ENCODE assay signal across 25 cellular contexts in genomic region chr14:24954697-24955037, GRCh38.
DNase-seq lines count a peak whose midpoint lies in the region; ATAC-seq, FAIRE-seq and TF ChIP-seq lines count a peak whose summit lies in the region.
"Had no signal": no experiment of that assay in that cellular context is flagged by ENCODE, and none has a peak within 500 bp of the region (broad histone marks: within the 10 kb centered on the region; RNA-seq: fewer than 3 reads in every experiment).

No MANE protein-coding gene starts in this region.

- H3K27me3 ChIP-seq in left ventricle myocardium inferior (ENCODE audit: low read depth) (no peaks in the 10 kb centered on the region), pancreas (no peaks in the 10 kb centered on the region), MM.1S (replicated peaks; ENCODE audit: insufficient read depth, low read length) (no peaks in the 10 kb centered on the region)
- H3K27me3 ChIP-seq: BE2C, SJSA1 had no signal

- peaks cover 70% of the 10 kb centered on the region for H3K4me1 ChIP-seq in left ventricle myocardium inferior
- peaks cover 7 to 14% (median 8%) of the 10 kb centered on the region in 3 donors for H3K4me1 ChIP-seq in pancreas
- H3K4me1 ChIP-seq in MM.1S (ENCODE audit: low read length): peaks cover 10% of the 10 kb centered on the region
- H3K4me1 ChIP-seq: BE2C, HAP-1 had no signal

- H3K4me1 Mint-ChIP-seq in stimulated activated effector memory CD8-positive, alpha-beta T cell treated with anti-CD3 and anti-CD28 coated beads, Interleukin-12 subunit alpha, Interleukin-12 subunit beta, amount 100 ng/mL, for 72 hours: no peaks in the 10 kb centered on the region

- no peaks in the 10 kb centered on the region for H3K9me2 ChIP-seq in MM.1S (replicated peaks; ENCODE audit: insufficient read depth, low read length)

- no peak overlapping the region for H2AFZ ChIP-seq in MM.1S (ENCODE audit: low read length)
- H2AFZ ChIP-seq: GM23338 had no signal

- H3K9me3 ChIP-seq in left ventricle myocardium inferior (replicated peaks) (no peaks in the 10 kb centered on the region), pancreas (no peaks in the 10 kb centered on the region), MM.1S (replicated peaks; ENCODE audit: insufficient read depth, low read length) (no peaks in the 10 kb centered on the region)
- H3K9me3 ChIP-seq: BE2C, HAP-1, SJSA1 had no signal

- no peaks in the 10 kb centered on the region for H4K20me1 ChIP-seq in MM.1S (ENCODE audit: insufficient read depth, low read length)

- WGBS in pancreas, 2 donors: 97 to 98% methylated on average over 2 of the region's 2 CpGs

- 0 out of 2 replicates have a peak, but pooled peaks cover 5% of the 10 kb centered on the region for H3F3A ChIP-seq in MM.1S (ENCODE audit: insufficient read depth, low read length)

- no peaks in the 10 kb centered on the region for H3K36me3 ChIP-seq in left ventricle myocardium inferior
- H3K36me3 ChIP-seq in pancreas: no peaks in the 10 kb centered on the region
- H3K36me3 ChIP-seq in MM.1S (replicated peaks; ENCODE audit: insufficient read depth, low read length): no peaks in the 10 kb centered on the region
- H3K36me3 ChIP-seq: BE2C, HAP-1, SJSA1 had no signal

- no peaks in the 10 kb centered on the region for H3K9me3 Mint-ChIP-seq in stimulated activated effector memory CD8-positive, alpha-beta T cell treated with anti-CD3 and anti-CD28 coated beads, Interleukin-12 subunit alpha, Interleukin-12 subunit beta, amount 100 ng/mL, for 72 hours
- H3K9me3 Mint-ChIP-seq: HFFc6 had no signal

- no peak overlapping the region for H3K27ac Mint-ChIP-seq in stimulated activated effector memory CD8-positive, alpha-beta T cell treated with anti-CD3 and anti-CD28 coated beads, Interleukin-12 subunit alpha, Interleukin-12 subunit beta, amount 100 ng/mL, for 72 hours
- H3K27ac Mint-ChIP-seq: HFFc6 had no signal

- no peak overlapping the region for H3K4me2 ChIP-seq in MM.1S (ENCODE audit: low read depth, low read length)
- H3K4me2 ChIP-seq: GM23338 had no signal

- no peak for FAIRE-seq in pancreas (lab: Jason Lieb, UNC)

- intact Hi-C loops in Right ventricle myocardium superior (cut with DNase I): no loop called here
- intact Hi-C loops in cardiac septum (cut with DNase I): no loop called here
- intact Hi-C loops in left ventricle myocardium inferior (cut with micrococcal nuclease): no loop called here
- intact Hi-C loops in pancreas (cut with DNase I): no loop called here

- no peaks in the 10 kb centered on the region for H3K79me2 ChIP-seq in MM.1S (ENCODE audit: low read length)

- TF ChIP-seq CTCF in VCaP (conservative IDR thresholded peaks at IDR 0.05) (no peak), left ventricle myocardium inferior (IDR thresholded peaks at IDR 0.05; ENCODE audit: borderline replicate concordance) (no peak), pancreas (IDR thresholded peaks at IDR 0.05) (no peak), MM.1S (IDR thresholded peaks at IDR 0.05; ENCODE audit: low read length) (no peak)

- peak overlapping the region; percentile 36 for H3K27ac ChIP-seq in VCaP
- peak overlapping the region; percentile 61 for H3K27ac ChIP-seq in left ventricle myocardium inferior (replicated peaks)
- no peak overlapping the region for H3K27ac ChIP-seq in pancreas
- H3K27ac ChIP-seq in MM.1S (ENCODE audit: low read length): no peak overlapping the region
- H3K27ac ChIP-seq: HL-60, SJSA1 had no signal

- H3K9ac ChIP-seq in MM.1S (ENCODE audit: low read length): no peak overlapping the region

- ATAC-seq in Right ventricle myocardium superior (ENCODE audit: poor library complexity): peak; percentile 55
- ATAC-seq in stimulated activated effector memory CD8-positive, alpha-beta T cell treated with anti-CD3 and anti-CD28 coated beads, Interleukin-12 subunit alpha, Interleukin-12 subunit beta, amount 100 ng/mL, for 72 hours: peak; percentile 11
- no peak for ATAC-seq in pancreas
- ATAC-seq: GM23338, PC-3 had no signal

- no peak overlapping the region for H3K4me3 Mint-ChIP-seq in stimulated activated effector memory CD8-positive, alpha-beta T cell treated with anti-CD3 and anti-CD28 coated beads, Interleukin-12 subunit alpha, Interleukin-12 subunit beta, amount 100 ng/mL, for 72 hours
- H3K4me3 Mint-ChIP-seq: GM23338, HFFc6 had no signal

- no peak for DNase-seq in Right ventricle myocardium superior
- no peak for DNase-seq in cardiac septum (ENCODE audit: low spot score)
- no peak for DNase-seq in left ventricle myocardium inferior
- no peak for DNase-seq in stimulated activated effector memory CD8-positive, alpha-beta T cell treated with anti-CD3 and anti-CD28 coated beads, Interleukin-12 subunit alpha, Interleukin-12 subunit beta, amount 100 ng/mL, for 72 hours (ENCODE audit: low spot score in 2 of 2)
- no peak for DNase-seq in DMS53 treated with DMSO at 0.1 percent for 48 hours (lab: John Stamatoyannopoulos, UW; ENCODE audit: unreplicated experiment)
- no peak for DNase-seq in pancreas
- DNase-seq in MM.1S: no peak
- DNase-seq: 8988T, ACHN, BE2C, Calu3, HFFc6, Karpas-422, NCI-H1092 treated with DMSO at 0.1 percent for 48 hours, NCI-H1436, NCI-H1930, NCI-H446, NCI-H524 treated with DMSO at 0.1 percent for 48 hours, NCI-H774, PC-3 had no signal

- H3K4me3 ChIP-seq in left ventricle myocardium inferior (no peak overlapping the region), pancreas (no peak overlapping the region), MM.1S (ENCODE audit: low read length) (no peak overlapping the region)
- H3K4me3 ChIP-seq: GM23338, HAP-1, SJSA1 had no signal

- no peaks in the 10 kb centered on the region for H3K36me3 Mint-ChIP-seq in stimulated activated effector memory CD8-positive, alpha-beta T cell treated with anti-CD3 and anti-CD28 coated beads, Interleukin-12 subunit alpha, Interleukin-12 subunit beta, amount 100 ng/mL, for 72 hours

Comparison
In these comparisons a context has a peak if more than half of its experiments do, and no peak if none do; other contexts are left out.
1. ATAC-seq: peak in Right ventricle myocardium superior (single experiment) and stimulated activated effector memory CD8-positive, alpha-beta T cell treated with anti-CD3 and anti-CD28 coated beads, Interleukin-12 subunit alpha, Interleukin-12 subunit beta, amount 100 ng/mL, for 72 hours (single experiment); none in pancreas (0 of 4).
2. H3K27ac ChIP-seq: peak in VCaP (single experiment) and left ventricle myocardium inferior (single experiment); none in pancreas (0 of 4) and MM.1S (single experiment).